Comparison of ENCODE assay signal across 8 cellular contexts in the genomic region with DNA sequence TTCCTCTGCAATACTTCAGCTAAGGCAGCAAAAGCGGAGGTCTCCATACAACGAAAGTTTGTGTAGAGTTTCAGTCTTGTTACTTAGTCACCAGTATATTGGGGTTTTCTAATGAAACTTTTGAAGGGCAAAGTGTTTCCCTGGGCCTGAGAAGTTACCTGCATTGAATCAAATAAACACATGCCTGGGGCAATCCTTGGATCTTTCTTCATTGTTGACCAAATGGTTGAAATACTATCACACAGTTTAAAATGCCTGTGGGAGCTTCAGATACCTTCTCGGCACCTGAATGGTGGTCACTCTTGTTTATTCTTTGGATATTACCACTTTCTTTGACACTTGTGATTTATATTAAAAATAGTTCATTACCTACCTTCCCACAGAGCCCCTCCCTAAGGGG. TPM values are rescaled to one million over a fixed set of nuclear protein-coding genes. Genes with fewer than 3 reads are reported as not detected.
DNase-seq lines count a peak whose midpoint lies in the region; ATAC-seq, FAIRE-seq and TF ChIP-seq lines count a peak whose summit lies in the region.

No MANE protein-coding gene starts in this region.

- no peaks in the 10 kb centered on the region for H3K9me3 ChIP-seq in SJCRH30 (replicated peaks)

- ATAC-seq in stimulated activated effector memory CD8-positive, alpha-beta T cell treated with anti-CD3 and anti-CD28 coated beads, Interleukin-12 subunit alpha, Interleukin-12 subunit beta, amount 100 ng/mL, for 72 hours = no peak

- no peak for FAIRE-seq in GM12892 (lab: Jason Lieb, UNC)

- peaks cover 47% of the 10 kb centered on the region for H3K36me3 Mint-ChIP-seq in stimulated activated effector memory CD8-positive, alpha-beta T cell treated with anti-CD3 and anti-CD28 coated beads, Interleukin-12 subunit alpha, Interleukin-12 subunit beta, amount 100 ng/mL, for 72 hours

- peak overlapping the region; percentile 82 for H3K4me3 ChIP-seq in H7 (ENCODE audit: insufficient read depth, low read depth, low read length)
- H3K4me3 ChIP-seq in SJCRH30 = peak overlapping the region; percentile 81
- H3K4me3 ChIP-seq in foreskin fibroblast (ENCODE audit: low read depth in 1 of 2, low read length in 2 of 2) = peak overlapping the region; percentile 60 to 78

- H3K4me1 ChIP-seq in SJCRH30 = peaks cover 17% of the 10 kb centered on the region

- no peak for TF ChIP-seq POLR2A in GM12892 (IDR thresholded peaks at IDR 0.05; ENCODE audit: low read depth, low read length)

- H3K9me3 Mint-ChIP-seq in stimulated activated effector memory CD8-positive, alpha-beta T cell treated with anti-CD3 and anti-CD28 coated beads, Interleukin-12 subunit alpha, Interleukin-12 subunit beta, amount 100 ng/mL, for 72 hours = no peaks in the 10 kb centered on the region

- H3K27ac ChIP-seq in SJCRH30 = peak overlapping the region; percentile 76

- H3K27me3 ChIP-seq in H7 (ENCODE audit: control insufficient read depth, insufficient read depth, low read length) (no peaks in the 10 kb centered on the region), SJCRH30 (no peaks in the 10 kb centered on the region)

- H3K27ac Mint-ChIP-seq in stimulated activated effector memory CD8-positive, alpha-beta T cell treated with anti-CD3 and anti-CD28 coated beads, Interleukin-12 subunit alpha, Interleukin-12 subunit beta, amount 100 ng/mL, for 72 hours = peak overlapping the region; percentile 93

- TF ChIP-seq CTCF in foreskin fibroblast (IDR thresholded peaks at IDR 0.05; ENCODE audit: low read depth, low read length) = no peak

- peak overlapping the region; percentile 91 for H3K4me3 Mint-ChIP-seq in stimulated activated effector memory CD8-positive, alpha-beta T cell treated with anti-CD3 and anti-CD28 coated beads, Interleukin-12 subunit alpha, Interleukin-12 subunit beta, amount 100 ng/mL, for 72 hours

- H3K4me1 Mint-ChIP-seq in stimulated activated effector memory CD8-positive, alpha-beta T cell treated with anti-CD3 and anti-CD28 coated beads, Interleukin-12 subunit alpha, Interleukin-12 subunit beta, amount 100 ng/mL, for 72 hours = peaks cover 47% of the 10 kb centered on the region

- H3K36me3 ChIP-seq in H7 (replicated peaks; ENCODE audit: control insufficient read depth, insufficient read depth, low read length) (no peaks in the 10 kb centered on the region), SJCRH30 (peaks cover 5% of the 10 kb centered on the region)

- DNase-seq in H7 (no peak), SJCRH30 (no peak), foreskin fibroblast (no peak), SHP77 (lab: John Stamatoyannopoulos, UW) (no peak), glomerular visceral epithelial cell (ENCODE audit: extremely low spot score) (no peak), GM12892 (ENCODE audit: insufficient read length) (no peak)
- DNase-seq in stimulated activated effector memory CD8-positive, alpha-beta T cell treated with anti-CD3 and anti-CD28 coated beads, Interleukin-12 subunit alpha, Interleukin-12 subunit beta, amount 100 ng/mL, for 72 hours (ENCODE audit: low spot score in 2 of 2) = no peak
- no peak for DNase-seq in activated CD4-positive, CD25-positive, alpha-beta regulatory T cell treated with anti-CD3 and anti-CD28 coated beads, Interleukin-2, amount 50 U/mL, for 72 hours

RNA-seq across cellular contexts. Expression of gene CHSY1, which starts 1.0 kb away (rescaled TPM):
- total RNA-seq in H7 (2014; rRNA removed; shearing (Covaris generic)) = 45.8 and 64.9 TPM in 2 replicates
- total RNA-seq in SJCRH30 (2014; rRNA removed; shearing (Covaris generic)) = 82.3 and 87.1 TPM in 2 replicates
- polyA plus RNA-seq in GM12892 (2012; ENCODE audit: missing spikeins) = 11.2 TPM

RNA-seq across cellular contexts. Expression of gene SELENOS, which starts 24.4 kb away (rescaled TPM):
- total RNA-seq in H7 (2014; rRNA removed; shearing (Covaris generic)) = 52.2 and 55.5 TPM in 2 replicates
- 51.0 and 60.1 TPM in 2 replicates for total RNA-seq in SJCRH30 (2014; rRNA removed; shearing (Covaris generic))
- polyA plus RNA-seq in GM12892 (2012; ENCODE audit: missing spikeins) = 30.5 TPM

RNA-seq across cellular contexts. Expression of gene SNRPA1, which starts 42.2 kb away (rescaled TPM):
- total RNA-seq in H7 (2014; rRNA removed; shearing (Covaris generic)) = 32.3 and 35.5 TPM in 2 replicates
- total RNA-seq in SJCRH30 (2014; rRNA removed; shearing (Covaris generic)) = 139 and 151 TPM in 2 replicates
- polyA plus RNA-seq in GM12892 (2012; ENCODE audit: missing spikeins) = 119 TPM
